In genomic region chr18:51029694-51030536, GRCh38 we compare ENCODE assay signal across 8 cellular contexts. TPM values are rescaled to one million over a fixed set of nuclear protein-coding genes. Genes with fewer than 3 reads are reported as not detected.
DNase-seq lines count a peak whose midpoint lies in the region; ATAC-seq lines count a peak whose summit lies in the region.

Gene SMAD4, plus strand, starts transcription at chr18:51030213. Its CDS starts 16,834 bp downstream, at chr18:51047047.

- POLR2A ChIA-PET in naive thymus-derived CD4-positive, alpha-beta T cell (lab: Charles Lee), result interaction anchor here (0.8 to 6.5 kb wide), 24 partner anchors 9 to 1539 kb away, joined by 3 to 109 read pairs (median 5); partner anchors contain the start of genes ELAC1, MBD1, ME2 and MEX3C

- H3K36me3 Mint-ChIP-seq in activated T-helper 17 cell treated with anti-CD3 and anti-CD28 coated beads, Interleukin-2, amount 50 U/mL, for 72 hours (ENCODE audit: low read depth), result peaks cover 55% of the 10 kb centered on the region
- H3K36me3 Mint-ChIP-seq in naive thymus-derived CD4-positive, alpha-beta T cell, result peaks cover 3 to 14% (median 10%) of the 10 kb centered on the region in 5 donors
- H3K36me3 Mint-ChIP-seq in stimulated activated memory B cell treated with anti-CD40 and anti-IgM and Interleukin-4, amounts not matched to agents 10 μg/mL and 1 μg/mL and 100 μg/mL, for 72 hours, result peaks cover 11% of the 10 kb centered on the region

- no peaks in the 10 kb centered on the region for H3K9me3 Mint-ChIP-seq in activated T-helper 17 cell treated with anti-CD3 and anti-CD28 coated beads, Interleukin-2, amount 50 U/mL, for 72 hours
- H3K9me3 Mint-ChIP-seq in naive thymus-derived CD4-positive, alpha-beta T cell, result peaks cover 0 to 12% (median 0%) of the 10 kb centered on the region in 11 donors
- no peaks in the 10 kb centered on the region for H3K9me3 Mint-ChIP-seq in stimulated activated memory B cell treated with anti-CD40 and anti-IgM and Interleukin-4, amounts not matched to agents 10 μg/mL and 1 μg/mL and 100 μg/mL, for 72 hours

- H3K4me1 Mint-ChIP-seq in activated T-helper 17 cell treated with anti-CD3 and anti-CD28 coated beads, Interleukin-2, amount 50 U/mL, for 72 hours, result peaks cover 43% of the 10 kb centered on the region
- H3K4me1 Mint-ChIP-seq in naive thymus-derived CD4-positive, alpha-beta T cell, result peaks cover 35 to 62% (median 57%) of the 10 kb centered on the region in 7 donors
- peaks cover 67% of the 10 kb centered on the region for H3K4me1 Mint-ChIP-seq in stimulated activated memory B cell treated with anti-CD40 and anti-IgM and Interleukin-4, amounts not matched to agents 10 μg/mL and 1 μg/mL and 100 μg/mL, for 72 hours

- CTCF ChIA-PET in naive thymus-derived CD4-positive, alpha-beta T cell (lab: Charles Lee), result interaction anchor here (0.6 to 1.2 kb wide), 3 partner anchors 10 to 21 kb away, joined by 3 to 6 read pairs (median 3); no protein-coding TSS in a partner anchor

- peak within 1 kb of the TSS; percentile 99 for H3K27ac Mint-ChIP-seq in activated T-helper 17 cell treated with anti-CD3 and anti-CD28 coated beads, Interleukin-2, amount 50 U/mL, for 72 hours
- H3K27ac Mint-ChIP-seq in naive thymus-derived CD4-positive, alpha-beta T cell, result peak within 1 kb of the TSS; percentile 95 to 100 (median 98)
- H3K27ac Mint-ChIP-seq in stimulated activated memory B cell treated with anti-CD40 and anti-IgM and Interleukin-4, amounts not matched to agents 10 μg/mL and 1 μg/mL and 100 μg/mL, for 72 hours, result peak within 1 kb of the TSS; percentile 98

- H3K4me3 Mint-ChIP-seq in activated T-helper 17 cell treated with anti-CD3 and anti-CD28 coated beads, Interleukin-2, amount 50 U/mL, for 72 hours, result peak within 1 kb of the TSS; percentile 100
- peak within 1 kb of the TSS; percentile 96 to 100 (median 99) for H3K4me3 Mint-ChIP-seq in naive thymus-derived CD4-positive, alpha-beta T cell
- H3K4me3 Mint-ChIP-seq in stimulated activated memory B cell treated with anti-CD40 and anti-IgM and Interleukin-4, amounts not matched to agents 10 μg/mL and 1 μg/mL and 100 μg/mL, for 72 hours, result peak within 1 kb of the TSS; percentile 94

- H3K4me1 ChIP-seq in naive thymus-derived CD4-positive, alpha-beta T cell (ENCODE audit: control insufficient read depth in 2 of 2, insufficient read depth in 2 of 2, low read length in 2 of 2), result peaks cover 13 to 40% of the 10 kb centered on the region in 2 donors

- H3K27me3 ChIP-seq in naive thymus-derived CD4-positive, alpha-beta T cell (ENCODE audit: control insufficient read depth in 2 of 2, insufficient read depth in 2 of 2, low read length in 2 of 2), result no peaks in the 10 kb centered on the region

- no peaks in the 10 kb centered on the region for H3K27me3 Mint-ChIP-seq in activated T-helper 17 cell treated with anti-CD3 and anti-CD28 coated beads, Interleukin-2, amount 50 U/mL, for 72 hours
- H3K27me3 Mint-ChIP-seq in naive thymus-derived CD4-positive, alpha-beta T cell, result no peaks in the 10 kb centered on the region
- no peaks in the 10 kb centered on the region for H3K27me3 Mint-ChIP-seq in stimulated activated memory B cell treated with anti-CD40 and anti-IgM and Interleukin-4, amounts not matched to agents 10 μg/mL and 1 μg/mL and 100 μg/mL, for 72 hours

- intact Hi-C loops in naive thymus-derived CD4-positive, alpha-beta T cell (cut with micrococcal nuclease), result loop anchor here (1.0 to 10.0 kb wide), 12 partner anchors 21 to 1538 kb away; partner anchors contain the start of genes SKA1 (in 2 of the 2), ACAA2 (in 1 of the 2), CXXC1 (in 1 of the 2) and ELAC1 (in 1 of the 2)

- H3K4me3 ChIP-seq in naive thymus-derived CD4-positive, alpha-beta T cell (ENCODE audit: low read length), result peak within 1 kb of the TSS; percentile 63

- peak; percentile 87 for ATAC-seq in activated T-helper 17 cell treated with anti-CD3 and anti-CD28 coated beads, Interleukin-2, amount 50 U/mL, for 72 hours (replicated peaks)
- peak; percentile 89 for ATAC-seq in naive thymus-derived CD4-positive, alpha-beta T cell
- ATAC-seq in stimulated activated memory B cell treated with anti-CD40 and anti-IgM and Interleukin-4, amounts not matched to agents 10 μg/mL and 1 μg/mL and 100 μg/mL, for 72 hours, result peak; percentile 86

- peak; percentile 95 for DNase-seq in Daoy (ENCODE audit: low read depth)
- peak; percentile 80 for DNase-seq in GOT3 (lab: John Stamatoyannopoulos, UW)
- peak; percentile 94 for DNase-seq in LHCN-M2 (ENCODE audit: low read depth)
- DNase-seq in RPMI8226, result peak; percentile 98
- DNase-seq in fibroblast of gingiva (ENCODE audit: low read depth), result peak; percentile 96
- DNase-seq in naive thymus-derived CD4-positive, alpha-beta T cell, result peak; percentile 95 to 99 (median 97)

- no peaks in the 10 kb centered on the region for H3K9me3 ChIP-seq in naive thymus-derived CD4-positive, alpha-beta T cell (ENCODE audit: control insufficient read depth in 2 of 3, low read length in 3 of 3)

- H3K27ac ChIP-seq in naive thymus-derived CD4-positive, alpha-beta T cell (ENCODE audit: low read depth, low read length), result peak within 1 kb of the TSS; percentile 81

- peaks cover 0 to 5% (median 0%) of the 10 kb centered on the region in 3 experiments for H3K36me3 ChIP-seq in naive thymus-derived CD4-positive, alpha-beta T cell (ENCODE audit: control insufficient read depth in 2 of 3, insufficient read depth in 3 of 3, low read length in 3 of 3)

RNA-seq across cellular contexts. Expression of gene SMAD4, which starts in this region (rescaled TPM):
- 48.3 and 75.9 TPM in 2 replicates for total RNA-seq in Daoy (2014; rRNA removed; shearing (Covaris generic))
- total RNA-seq in LHCN-M2 (2014; rRNA removed), result 87.8 and 97.5 TPM in 2 replicates
- 33.3 TPM for polyA plus RNA-seq in LHCN-M2 (2012)
- 10 to 100 TPM; 74.5 to 92.3 TPM for total RNA-seq in activated T-helper 17 cell treated with anti-CD3 and anti-CD28 coated beads, Interleukin-2, amount 50 U/mL, for 72 hours
- 100 to 1,000 TPM in 2 of 5 experiments, 10 to 100 TPM in 3; 82.5 to 170 (median 92.5) TPM for total RNA-seq in naive thymus-derived CD4-positive, alpha-beta T cell
- polyA plus RNA-seq in naive thymus-derived CD4-positive, alpha-beta T cell, result 10 to 100 TPM; 70.8 to 94.9 TPM

Comparison
In these comparisons a context has a peak if more than half of its experiments do, and no peak if none do; other contexts are left out.
1. Peak in every context shown above with its lines: DNase-seq, ATAC-seq, H3K4me3 ChIP-seq and H3K27ac ChIP-seq.